In genomic region chr14:59425322-59425945, GRCh38 we compare ENCODE assay signal across 11 cellular contexts. TPM values are rescaled to one million over a fixed set of nuclear protein-coding genes. Genes with fewer than 3 reads are reported as not detected.
DNase-seq lines count a peak whose midpoint lies in the region; ATAC-seq and TF ChIP-seq lines count a peak whose summit lies in the region.
"Had no signal": no experiment of that assay in that cellular context is flagged by ENCODE, and none has a peak within 500 bp of the region (broad histone marks: within the 10 kb centered on the region; RNA-seq: fewer than 3 reads in every experiment).

No MANE protein-coding gene starts in this region.

- H3K4me3 ChIP-seq in AG09309 (ENCODE audit: control insufficient read depth, low read depth, low read length) (no peak overlapping the region), esophagus muscularis mucosa (no peak overlapping the region)
- H3K4me3 ChIP-seq: skin epidermis had no signal

- H3K9me3 ChIP-seq in esophagus muscularis mucosa, result no peaks in the 10 kb centered on the region

- peak; percentile 8 for TF ChIP-seq CTCF in AG09309 (IDR thresholded peaks at IDR 0.05; ENCODE audit: control insufficient read depth, insufficient read depth, low read depth, low read length, missing control alignments)
- peak in 1 of 3 experiments; percentile 16 for TF ChIP-seq CTCF in esophagus muscularis mucosa (IDR thresholded peaks at IDR 0.05)

- 71% methylated on average over 4 of the region's 4 CpGs for WGBS in esophagus muscularis mucosa

- ATAC-seq in HG03521 (IDR thresholded peaks at IDR 0.05; ENCODE audit: unreplicated experiment) (no peak), HG03280 (IDR thresholded peaks at IDR 0.05; ENCODE audit: unreplicated experiment) (no peak), GM18858 (IDR thresholded peaks at IDR 0.05; ENCODE audit: unreplicated experiment) (no peak)
- ATAC-seq: activated naive CD8-positive, alpha-beta T cell treated with anti-CD3 and anti-CD28 coated beads, Interleukin-2, amount 50 U/mL, for 24 hours had no signal

- no peak for TF ChIP-seq EP300 in esophagus muscularis mucosa (IDR thresholded peaks at IDR 0.05)

- TF ChIP-seq POLR2A in esophagus muscularis mucosa (IDR thresholded peaks at IDR 0.05; ENCODE audit: low read depth), result no peak

- H3K27me3 ChIP-seq in esophagus muscularis mucosa, result no peaks in the 10 kb centered on the region

- peak overlapping the region in 3 of 4 donors; percentile 36 to 77 (median 50) for H3K27ac ChIP-seq in esophagus muscularis mucosa (replicated peaks in 1 of 4)
- H3K27ac ChIP-seq: skin epidermis had no signal

- no peaks in the 10 kb centered on the region for H3K36me3 ChIP-seq in esophagus muscularis mucosa

- peaks cover 34 to 75% (median 57%) of the 10 kb centered on the region in 4 donors for H3K4me1 ChIP-seq in esophagus muscularis mucosa

- intact Hi-C loops in esophagus muscularis mucosa (cut with DNase I), result loop anchor here (5.0 to 10.0 kb wide), 2 partner anchors 151 to 238 kb away; partner anchors contain the start of gene DAAM1

- DNase-seq in AG09309 (ENCODE audit: low read depth), result no peak
- peak; percentile 68 for DNase-seq in HT1080 (ENCODE audit: low read depth)
- DNase-seq in esophagus muscularis mucosa (ENCODE audit: extremely low spot score), result no peak
- DNase-seq in myocyte (ENCODE audit: low read depth), result peak; percentile 78
- no peak for DNase-seq in cerebellar cortex (ENCODE audit: low spot score)
- DNase-seq: activated naive CD8-positive, alpha-beta T cell treated with anti-CD3 and anti-CD28 coated beads, Interleukin-2, amount 50 U/mL, for 24 hours; NCI-H1694 had no signal

RNA-seq across cellular contexts. Expression of gene GPR135, which starts 39.7 kb away (rescaled TPM):
- total RNA-seq in HT1080 (2014; rRNA removed; shearing (Covaris generic)), result 0.84 and 1.0 TPM in 2 replicates
- polyA plus RNA-seq in HT1080 (2015; cell fraction: cytosol; rRNA removed), result 0.37 and 0.38 TPM in 2 replicates
- 6.1 and 9.6 TPM in 2 replicates for polyA plus RNA-seq in HT1080 (2015; cell fraction: nucleus; rRNA removed)
- total RNA-seq in esophagus muscularis mucosa, result 1 to 10 TPM; 4.3 to 9.1 (median 6.4) TPM
- 4.6 and 6.5 TPM in 2 replicates for total RNA-seq in myocyte
- polyA plus RNA-seq in myocyte (2012), result 2.1 TPM

RNA-seq across cellular contexts. Expression of gene L3HYPDH, which starts 58.8 kb away (rescaled TPM):
- total RNA-seq in HT1080 (2014; rRNA removed; shearing (Covaris generic)), result 39.9 and 41.6 TPM in 2 replicates
- polyA plus RNA-seq in HT1080 (2015; cell fraction: cytosol; rRNA removed), result 43.8 and 44.5 TPM in 2 replicates
- 219 and 249 TPM in 2 replicates for polyA plus RNA-seq in HT1080 (2015; cell fraction: nucleus; rRNA removed)
- total RNA-seq in esophagus muscularis mucosa, result 10 to 100 TPM; 20.2 to 32.2 (median 26.0) TPM
- 44.3 and 58.1 TPM in 2 replicates for total RNA-seq in myocyte
- 37.1 TPM for polyA plus RNA-seq in myocyte (2012)

RNA-seq across cellular contexts. Expression of gene JKAMP, which starts 58.9 kb away (rescaled TPM):
- 54.4 and 77.1 TPM in 2 replicates for total RNA-seq in HT1080 (2014; rRNA removed; shearing (Covaris generic))
- 77.5 and 91.6 TPM in 2 replicates for polyA plus RNA-seq in HT1080 (2015; cell fraction: cytosol; rRNA removed)
- polyA plus RNA-seq in HT1080 (2015; cell fraction: nucleus; rRNA removed), result 123 and 165 TPM in 2 replicates
- 10 to 100 TPM; 23.3 to 27.8 (median 26.3) TPM for total RNA-seq in esophagus muscularis mucosa
- total RNA-seq in myocyte, result 132 and 141 TPM in 2 replicates
- polyA plus RNA-seq in myocyte (2012), result 65.6 TPM

Comparison
In these comparisons a context has a peak if more than half of its experiments do, and no peak if none do; other contexts are left out.
1. DNase-seq: peak in HT1080 (single experiment) and myocyte (single experiment); none in AG09309 (single experiment), esophagus muscularis mucosa (single experiment) and cerebellar cortex (single experiment).